Comparison of ENCODE assay signal across 8 cellular contexts in the genomic region with DNA sequence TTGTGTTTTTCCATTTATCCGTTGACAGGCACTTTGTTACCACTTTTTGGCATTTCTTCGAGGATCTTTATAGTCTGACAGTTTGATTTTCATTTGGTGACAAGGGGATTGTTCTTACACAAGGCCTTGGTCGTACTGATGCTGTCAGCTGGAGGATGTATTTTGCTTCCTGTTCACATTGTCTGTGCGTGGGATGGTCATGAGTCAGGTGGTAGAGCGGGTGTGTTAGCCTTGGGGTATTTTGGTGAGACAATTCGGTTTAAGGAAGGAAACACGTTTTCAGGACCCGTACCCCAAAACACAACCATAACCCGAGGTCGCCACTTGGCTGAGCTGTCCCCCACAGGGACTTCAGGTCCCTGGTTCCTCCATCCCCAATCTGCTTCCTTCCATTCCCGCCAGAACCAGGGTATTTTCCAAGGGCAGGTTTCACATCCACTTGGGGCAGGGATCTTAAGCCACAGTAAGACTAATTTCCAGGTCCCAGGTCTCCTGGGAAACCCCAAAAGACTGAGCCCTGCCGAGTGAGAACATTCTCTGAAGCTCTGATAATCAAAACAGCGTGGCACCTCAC.
DNase-seq lines count a peak whose midpoint lies in the region; ATAC-seq and TF ChIP-seq lines count a peak whose summit lies in the region.

No MANE protein-coding gene starts in this region.

- DNase-seq in GM13976 (ENCODE audit: low spot score) (peak; percentile 81), epithelial cell of esophagus (ENCODE audit: low read depth) (peak; percentile 77), T1000 (lab: John Stamatoyannopoulos, UW) (no peak), NAMALWA (ENCODE audit: low spot score) (no peak)
- peak; percentile 49 for DNase-seq in activated CD4-positive, alpha-beta T cell treated with anti-CD3 and anti-CD28 coated beads for 48 hours
- DNase-seq in stimulated activated CD4-positive, alpha-beta T cell treated with anti-CD3 and anti-CD28 coated beads, Interleukin-2, amount 100 ng/mL, for 4 hours (ENCODE audit: low read depth) = peak; percentile 36

- no peak for ATAC-seq in GM19455 (IDR thresholded peaks at IDR 0.05; ENCODE audit: unreplicated experiment)
- no peak for ATAC-seq in HG03432 (IDR thresholded peaks at IDR 0.05; ENCODE audit: unreplicated experiment)

- in situ Hi-C loops in GM13976 (cut with MboI; ENCODE audit: low sequenced_read_pairs, unreplicated experiment) = no loop called here

- no peak overlapping the region for H3K4me3 ChIP-seq in epithelial cell of esophagus (ENCODE audit: low read length)

- TF ChIP-seq CTCF in GM13976 (IDR thresholded peaks at IDR 0.05; ENCODE audit: borderline replicate concordance, control extremely low read depth, extremely low read depth, insufficient read depth, missing control alignments) (peak; percentile 14), epithelial cell of esophagus (IDR thresholded peaks at IDR 0.05; ENCODE audit: insufficient read depth, low read depth, low read length, missing control alignments) (no peak)

Comparison
In these comparisons a context has a peak if more than half of its experiments do, and no peak if none do; other contexts are left out.
1. DNase-seq: peak in GM13976 (single experiment), activated CD4-positive, alpha-beta T cell treated with anti-CD3 and anti-CD28 coated beads for 48 hours (single experiment), epithelial cell of esophagus (single experiment) and stimulated activated CD4-positive, alpha-beta T cell treated with anti-CD3 and anti-CD28 coated beads, Interleukin-2, amount 100 ng/mL, for 4 hours (single experiment); none in T1000 (single experiment) and NAMALWA (single experiment).